21 cellular contexts compared by ENCODE assay signal in the genomic region with DNA sequence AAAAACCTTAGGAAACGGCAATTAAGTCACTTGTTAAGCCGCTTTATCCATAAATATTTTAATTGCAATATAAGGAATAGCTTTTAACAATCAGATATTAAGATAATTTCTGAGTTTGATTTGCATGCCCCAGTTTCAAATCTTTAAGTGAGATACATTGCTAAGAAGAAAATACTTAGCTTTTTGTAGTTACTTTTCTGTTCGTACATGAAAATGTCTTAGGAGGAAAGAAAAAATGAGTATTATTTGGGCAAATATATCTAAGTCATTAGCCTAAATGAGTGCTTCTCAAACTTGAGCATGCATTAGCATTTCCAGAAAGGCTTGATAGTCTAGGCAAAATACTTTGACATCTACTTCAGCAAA. TPM values are rescaled to one million over a fixed set of nuclear protein-coding genes. Genes with fewer than 3 reads are reported as not detected.
DNase-seq lines count a peak whose midpoint lies in the region; ATAC-seq, FAIRE-seq and TF ChIP-seq lines count a peak whose summit lies in the region.
"Had no signal": no experiment of that assay in that cellular context is flagged by ENCODE, and none has a peak within 500 bp of the region (broad histone marks: within the 10 kb centered on the region; RNA-seq: fewer than 3 reads in every experiment).

No MANE protein-coding gene starts in this region.

- H3K4me3 Mint-ChIP-seq in stimulated activated naive CD8-positive, alpha-beta T cell treated with anti-CD3 and anti-CD28 coated beads, Interleukin-15, Interleukin-2, amounts not matched to agents 100 ng/mL and 50 ng/mL, for 24 hours = peak overlapping the region; percentile 7
- no peak overlapping the region for H3K4me3 Mint-ChIP-seq in stimulated activated naive CD8-positive, alpha-beta T cell treated with anti-CD3 and anti-CD28 coated beads, Interleukin-15, amount 100 ng/mL, for 72 hours
- peak overlapping the region; percentile 64 for H3K4me3 Mint-ChIP-seq in T-helper 17 cell
- no peak overlapping the region for H3K4me3 Mint-ChIP-seq in progenitor cell of endocrine pancreas (ENCODE audit: low read depth)

- H3K27ac Mint-ChIP-seq in stimulated activated naive CD8-positive, alpha-beta T cell treated with anti-CD3 and anti-CD28 coated beads, Interleukin-15, Interleukin-2, amounts not matched to agents 100 ng/mL and 50 ng/mL, for 24 hours = no peak overlapping the region
- H3K27ac Mint-ChIP-seq in stimulated activated naive CD8-positive, alpha-beta T cell treated with anti-CD3 and anti-CD28 coated beads, Interleukin-15, amount 100 ng/mL, for 72 hours = peak overlapping the region in 1 of 2 donors; percentile 80
- peak overlapping the region; percentile 91 for H3K27ac Mint-ChIP-seq in T-helper 17 cell
- H3K27ac Mint-ChIP-seq in progenitor cell of endocrine pancreas = no peak overlapping the region
- H3K27ac Mint-ChIP-seq: activated naive CD4-positive, alpha-beta T cell treated with anti-CD3 and anti-CD28 coated beads, Interleukin-2, amount 10 ng/mL, durations not matched to agents 7 days and 5 days had no signal

- no peaks in the 10 kb centered on the region for H3K27me3 Mint-ChIP-seq in stimulated activated naive CD8-positive, alpha-beta T cell treated with anti-CD3 and anti-CD28 coated beads, Interleukin-15, Interleukin-2, amounts not matched to agents 100 ng/mL and 50 ng/mL, for 24 hours
- no peaks in the 10 kb centered on the region for H3K27me3 Mint-ChIP-seq in stimulated activated naive CD8-positive, alpha-beta T cell treated with anti-CD3 and anti-CD28 coated beads, Interleukin-15, amount 100 ng/mL, for 72 hours
- H3K27me3 Mint-ChIP-seq in T-helper 17 cell (no peaks in the 10 kb centered on the region), progenitor cell of endocrine pancreas (no peaks in the 10 kb centered on the region)
- H3K27me3 Mint-ChIP-seq: activated naive CD4-positive, alpha-beta T cell treated with anti-CD3 and anti-CD28 coated beads, Interleukin-2, amount 10 ng/mL, durations not matched to agents 7 days and 5 days had no signal

- H3K4me3 ChIP-seq in fibroblast of villous mesenchyme (ENCODE audit: low read depth, low read length) = peak overlapping the region; percentile 32
- H3K4me3 ChIP-seq: ovary, SJSA1, uterus had no signal

- H3K36me3 Mint-ChIP-seq in stimulated activated naive CD8-positive, alpha-beta T cell treated with anti-CD3 and anti-CD28 coated beads, Interleukin-15, Interleukin-2, amounts not matched to agents 100 ng/mL and 50 ng/mL, for 24 hours (ENCODE audit: low read depth) = peaks cover 74% of the 10 kb centered on the region
- H3K36me3 Mint-ChIP-seq in T-helper 17 cell (ENCODE audit: low read depth) = peaks cover 9% of the 10 kb centered on the region
- H3K36me3 Mint-ChIP-seq in progenitor cell of endocrine pancreas (ENCODE audit: insufficient read depth) = peaks cover 29% of the 10 kb centered on the region

- peaks cover 66% of the 10 kb centered on the region for H3K4me1 Mint-ChIP-seq in stimulated activated naive CD8-positive, alpha-beta T cell treated with anti-CD3 and anti-CD28 coated beads, Interleukin-15, Interleukin-2, amounts not matched to agents 100 ng/mL and 50 ng/mL, for 24 hours (ENCODE audit: low read depth)
- peaks cover 53% of the 10 kb centered on the region for H3K4me1 Mint-ChIP-seq in stimulated activated naive CD8-positive, alpha-beta T cell treated with anti-CD3 and anti-CD28 coated beads, Interleukin-15, amount 100 ng/mL, for 72 hours
- H3K4me1 Mint-ChIP-seq in T-helper 17 cell (peaks cover 33% of the 10 kb centered on the region), progenitor cell of endocrine pancreas (ENCODE audit: low read depth) (peaks cover 22% of the 10 kb centered on the region)

- FAIRE-seq in HTR-8/SVneo (lab: Jason Lieb, UNC) = no peak

- TF ChIP-seq CTCF in fibroblast of villous mesenchyme (IDR thresholded peaks at IDR 0.05; ENCODE audit: insufficient read depth, low read depth, low read length) (no peak), progenitor cell of endocrine pancreas (IDR thresholded peaks at IDR 0.05; ENCODE audit: unreplicated experiment) (no peak)

- no peaks in the 10 kb centered on the region for H3K9me3 ChIP-seq in T-helper 17 cell (ENCODE audit: control insufficient read depth, low read length, poor library complexity, severe bottlenecking)
- H3K9me3 ChIP-seq: esophagus muscularis mucosa, ovary, SJSA1, uterus had no signal

- ATAC-seq in stimulated activated naive CD8-positive, alpha-beta T cell treated with anti-CD3 and anti-CD28 coated beads, Interleukin-15, amount 100 ng/mL, for 72 hours = no peak
- ATAC-seq in T-helper 17 cell = no peak
- ATAC-seq in GM19467 (IDR thresholded peaks at IDR 0.05; ENCODE audit: unreplicated experiment) = no peak
- ATAC-seq: PC-3 had no signal

- no peak for DNase-seq in stimulated activated naive CD8-positive, alpha-beta T cell treated with anti-CD3 and anti-CD28 coated beads, Interleukin-15, amount 100 ng/mL, for 72 hours
- DNase-seq in T-helper 17 cell (no peak), fibroblast of villous mesenchyme (ENCODE audit: low read depth) (no peak), HTR-8/SVneo (ENCODE audit: insufficient read length, low spot score) (no peak), progenitor cell of endocrine pancreas (ENCODE audit: low spot score, unreplicated experiment) (no peak), SHP77 treated with DMSO at 0.1 percent for 48 hours (lab: John Stamatoyannopoulos, UW) (no peak)
- DNase-seq: activated CD4-positive, alpha-beta T cell treated with anti-CD3 and anti-CD28 coated beads for 1 hour; activated CD8-positive, alpha-beta memory T cell treated with anti-CD3 and anti-CD28 coated beads, Interleukin-2, amount 50 U/mL, for 4 hours; activated naive CD4-positive, alpha-beta T cell treated with anti-CD3 and anti-CD28 coated beads, Interleukin-2, amount 10 ng/mL, durations not matched to agents 7 days and 5 days; left ventricle myocardium superior; NCI-H1436; NCI-H748 treated with DMSO at 0.1 percent for 48 hours; ovary; PC-3; stimulated activated CD4-positive, alpha-beta T cell treated with anti-CD3 and anti-CD28 coated beads, Interleukin-2, amount 100 ng/mL, for 48 hours; T-helper 9 cell; uterus had no signal

- H3K9me3 Mint-ChIP-seq in stimulated activated naive CD8-positive, alpha-beta T cell treated with anti-CD3 and anti-CD28 coated beads, Interleukin-15, Interleukin-2, amounts not matched to agents 100 ng/mL and 50 ng/mL, for 24 hours = no peaks in the 10 kb centered on the region
- H3K9me3 Mint-ChIP-seq in stimulated activated naive CD8-positive, alpha-beta T cell treated with anti-CD3 and anti-CD28 coated beads, Interleukin-15, amount 100 ng/mL, for 72 hours = no peaks in the 10 kb centered on the region
- H3K9me3 Mint-ChIP-seq in progenitor cell of endocrine pancreas (ENCODE audit: low read depth) = no peaks in the 10 kb centered on the region
- H3K9me3 Mint-ChIP-seq: activated naive CD4-positive, alpha-beta T cell treated with anti-CD3 and anti-CD28 coated beads, Interleukin-2, amount 10 ng/mL, durations not matched to agents 7 days and 5 days had no signal

RNA-seq across cellular contexts. Expression of gene ZNF207, which starts 6.4 kb away (rescaled TPM):
- total RNA-seq in T-helper 17 cell (100 to 1,000 TPM; 259 to 269 TPM), fibroblast of villous mesenchyme (115 and 156 TPM in 2 replicates), progenitor cell of endocrine pancreas (226 and 240 TPM in 2 replicates)

RNA-seq across cellular contexts. Expression of gene C17orf75, which starts 14.4 kb away (rescaled TPM):
- total RNA-seq in T-helper 17 cell = 10 to 100 TPM; 11.6 to 11.8 TPM
- total RNA-seq in fibroblast of villous mesenchyme = 14.8 and 18.6 TPM in 2 replicates
- 39.1 TPM in 2 replicates for total RNA-seq in progenitor cell of endocrine pancreas

Comparison
In these comparisons a context has a peak if more than half of its experiments do, and no peak if none do; other contexts are left out.
1. H3K4me3 Mint-ChIP-seq: peak in stimulated activated naive CD8-positive, alpha-beta T cell treated with anti-CD3 and anti-CD28 coated beads, Interleukin-15, Interleukin-2, amounts not matched to agents 100 ng/mL and 50 ng/mL, for 24 hours (single experiment) and T-helper 17 cell (single experiment); none in stimulated activated naive CD8-positive, alpha-beta T cell treated with anti-CD3 and anti-CD28 coated beads, Interleukin-15, amount 100 ng/mL, for 72 hours (0 of 2) and progenitor cell of endocrine pancreas (single experiment).